ENCODE assay signal across 12 cellular contexts in the genomic region with DNA sequence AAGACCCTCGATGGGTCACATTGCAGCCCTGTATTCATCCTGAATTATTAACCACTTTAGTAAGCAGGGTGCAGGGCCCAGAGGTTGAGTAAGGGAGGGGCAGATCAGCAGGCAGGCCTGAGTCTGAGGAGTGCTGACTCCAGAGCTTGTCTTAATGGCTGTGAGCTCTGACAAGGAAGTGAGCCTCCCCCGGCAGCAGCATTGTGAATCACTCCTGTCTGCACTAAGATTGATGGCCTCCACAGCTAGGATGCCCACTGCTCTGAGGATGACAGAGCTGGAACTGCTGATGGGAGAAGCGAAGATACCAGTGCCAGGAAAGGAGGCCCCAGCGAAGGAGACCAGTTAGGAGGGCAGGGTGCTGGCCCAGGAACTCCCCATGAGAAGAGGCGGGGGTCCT. TPM values are rescaled to one million over a fixed set of nuclear protein-coding genes. Genes with fewer than 3 reads are reported as not detected.
A peak's percentile ranks its signal among the peaks of the same experiment; 100 is the strongest.
DNase-seq lines count a peak whose midpoint lies in the region; ATAC-seq and TF ChIP-seq lines count a peak whose summit lies in the region.
"Had no signal": no experiment of that assay in that cellular context is flagged by ENCODE, and none has a peak within 500 bp of the region (broad histone marks: within the 10 kb centered on the region; RNA-seq: fewer than 3 reads in every experiment).

No MANE protein-coding gene starts in this region.

- peak; percentile 22 for DNase-seq in HCEC 1CT
- DNase-seq in NCI-H69 (lab: John Stamatoyannopoulos, UW) = peak; percentile 10
- DNase-seq in epithelial cell of esophagus (ENCODE audit: low read depth) = peak; percentile 82
- peak; percentile 65 for DNase-seq in renal cortical epithelial cell (ENCODE audit: low read depth)
- DNase-seq in NCI-H1092 treated with DMSO at 0.1 percent for 48 hours (lab: John Stamatoyannopoulos, UW) = no peak
- no peak for DNase-seq in COR-L47 (lab: John Stamatoyannopoulos, UW)
- no peak for DNase-seq in UCSD-AML1 (lab: John Stamatoyannopoulos, UW; ENCODE audit: unreplicated experiment)
- DNase-seq: activated B cell treated with CpG ODN at 0.5 μM for 24 hours, DND-41, H7 had no signal

- H3K4me3 ChIP-seq in epithelial cell of esophagus (ENCODE audit: low read length) = no peak overlapping the region
- H3K4me3 ChIP-seq: tibial nerve had no signal

- TF ChIP-seq CTCF in epithelial cell of esophagus (IDR thresholded peaks at IDR 0.05; ENCODE audit: insufficient read depth, low read depth, low read length, missing control alignments) = no peak

- ATAC-seq in GM18520 (IDR thresholded peaks at IDR 0.05; ENCODE audit: unreplicated experiment) = no peak

RNA-seq across cellular contexts. Expression of gene CCDC174, which starts 46.5 kb away (rescaled TPM):
- 16.2 and 18.9 TPM in 2 replicates for total RNA-seq in renal cortical epithelial cell

Comparison
In these comparisons a context has a peak if more than half of its experiments do, and no peak if none do; other contexts are left out.
1. DNase-seq: peak in HCEC 1CT (single experiment), NCI-H69 (single experiment), epithelial cell of esophagus (single experiment) and renal cortical epithelial cell (single experiment); none in NCI-H1092 treated with DMSO at 0.1 percent for 48 hours (single experiment), COR-L47 (single experiment) and UCSD-AML1 (single experiment).